In genomic region chr22:42432020-42432596, GRCh38 we compare ENCODE assay signal across 1 cellular context.
TF ChIP-seq lines count a peak whose summit lies in the region.

Gene NFAM1, minus strand, starts transcription at chr22:42432403. Its CDS starts 46 bp downstream, at chr22:42432357.

TF ChIP-seq in H1, 55 proteins besides CTCF, POLR2A, EP300 and RAD21:
- TF ChIP-seq TBP (IDR thresholded peaks at IDR 0.05; ENCODE audit: low read depth, low read length) (no peak), BCL11A (IDR thresholded peaks at IDR 0.05; ENCODE audit: low read depth in 2 of 2, low read length in 2 of 2) (no peak), SUZ12 (IDR thresholded peaks at IDR 0.05; ENCODE audit: low read length) (0 out of 2 replicates have a peak, but pooled peaks have one; percentile 14), KDM4A (IDR thresholded peaks at IDR 0.05; ENCODE audit: low read depth, low read length, severe bottlenecking) (no peak)
